ENCODE assay signal across 10 cellular contexts in the genomic region with DNA sequence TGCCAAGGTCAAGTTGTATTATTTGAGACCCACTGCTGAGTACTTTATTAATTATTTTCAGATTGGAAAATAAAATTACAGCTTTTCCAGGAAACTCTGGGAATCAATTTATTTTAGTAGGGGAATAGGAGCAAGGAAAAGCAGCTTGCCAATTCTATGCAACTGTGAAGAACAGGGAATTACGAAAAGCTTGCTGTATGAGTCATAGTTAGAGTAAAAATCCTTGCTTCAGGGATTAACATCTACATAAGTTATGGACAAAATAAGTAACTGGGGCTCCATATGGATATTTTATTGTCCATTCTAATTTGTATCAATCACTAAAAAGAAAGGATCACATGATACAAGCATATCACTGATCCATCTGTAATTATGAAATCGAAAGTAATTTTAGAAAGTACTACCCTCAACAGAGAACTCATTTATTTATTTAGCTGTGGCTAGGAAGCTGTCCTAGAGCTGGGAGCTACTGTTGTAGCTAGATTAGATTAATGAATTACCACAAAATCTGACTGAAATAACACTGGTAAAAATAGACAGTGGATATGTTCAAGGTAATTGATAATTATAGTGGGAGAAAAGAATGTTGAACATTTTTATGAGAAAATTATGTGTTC.
DNase-seq lines count a peak whose midpoint lies in the region; ATAC-seq and TF ChIP-seq lines count a peak whose summit lies in the region.
"Had no signal": no experiment of that assay in that cellular context is flagged by ENCODE, and none has a peak within 500 bp of the region (broad histone marks: within the 10 kb centered on the region; RNA-seq: fewer than 3 reads in every experiment).

No MANE protein-coding gene starts in this region.

- ATAC-seq in GM21619 (IDR thresholded peaks at IDR 0.05; ENCODE audit: unreplicated experiment) = peak; percentile 66
- no peak for ATAC-seq in activated CD4-positive, CD25-positive, alpha-beta regulatory T cell treated with anti-CD3 and anti-CD28 coated beads, Interleukin-2, amount 50 U/mL, for 24 hours

- H3K36me3 Mint-ChIP-seq in nephron progenitor cell (ENCODE audit: low read depth) = no peaks in the 10 kb centered on the region

- peak overlapping the region; percentile 34 for H3K4me2 ChIP-seq in smooth muscle cell

- H3K27me3 ChIP-seq in smooth muscle cell (ENCODE audit: low read depth) = no peaks in the 10 kb centered on the region

- H3K27ac Mint-ChIP-seq in nephron progenitor cell = no peak overlapping the region
- H3K27ac Mint-ChIP-seq: activated B cell treated with CpG ODN at 0.5 μM for 24 hours had no signal

- H3K9ac ChIP-seq in smooth muscle cell (ENCODE audit: low read depth) = no peak overlapping the region

- no peak for TF ChIP-seq CTCF in RWPE1 (conservative IDR thresholded peaks at IDR 0.05; ENCODE audit: low read depth)
- TF ChIP-seq CTCF in fibroblast of villous mesenchyme (IDR thresholded peaks at IDR 0.05; ENCODE audit: insufficient read depth, low read depth, low read length) = no peak
- TF ChIP-seq CTCF in smooth muscle cell (IDR thresholded peaks at IDR 0.05; ENCODE audit: borderline replicate concordance, insufficient read depth, poor library complexity, severe bottlenecking) = no peak
- no peak for TF ChIP-seq CTCF in nephron progenitor cell (IDR thresholded peaks at IDR 0.05)

- no peaks in the 10 kb centered on the region for H3K79me2 ChIP-seq in smooth muscle cell (ENCODE audit: low read depth)

- CTCF ChIA-PET in RWPE1 (lab: Yijun Ruan, JAX) = interaction anchor here (0.5 to 0.6 kb wide), 2 partner anchors 8 to 655 kb away, joined by 3 to 7 read pairs; no protein-coding TSS in a partner anchor

- peaks cover 3% of the 10 kb centered on the region for H3K27me3 Mint-ChIP-seq in nephron progenitor cell (ENCODE audit: low read depth, poor library complexity)
- H3K27me3 Mint-ChIP-seq: activated B cell treated with CpG ODN at 0.5 μM for 24 hours; central memory CD8-positive, alpha-beta T cell had no signal

- H3K9me3 ChIP-seq in smooth muscle cell (replicated peaks; ENCODE audit: low read depth) = no peaks in the 10 kb centered on the region

- H3F3A ChIP-seq in smooth muscle cell (ENCODE audit: low read depth) = no peaks in the 10 kb centered on the region

- H3K27ac ChIP-seq in RWPE1 = no peak overlapping the region
- H3K27ac ChIP-seq in smooth muscle cell (ENCODE audit: low read depth) = peak overlapping the region; percentile 7

- POLR2A ChIA-PET in RWPE1 (lab: Yijun Ruan, JAX; ENCODE audit: low non-redundant PET) = interaction anchor here (0.6 kb wide), 1 partner anchor 10 kb away, joined by 4 read pairs; no protein-coding TSS in a partner anchor

- H4K20me1 ChIP-seq in smooth muscle cell (ENCODE audit: low read depth) = no peaks in the 10 kb centered on the region

- 37% methylated on average over 2 of the region's 2 CpGs for WGBS in smooth muscle cell (ENCODE audit: low lambda C conversion rate)

- H2AFZ ChIP-seq in smooth muscle cell (ENCODE audit: low read depth) = no peak overlapping the region

- H3K4me3 ChIP-seq in fibroblast of villous mesenchyme (ENCODE audit: low read depth, low read length) = no peak overlapping the region
- H3K4me3 ChIP-seq in smooth muscle cell = no peak overlapping the region

- H3K4me1 ChIP-seq in smooth muscle cell (ENCODE audit: low read depth) = peaks cover 9% of the 10 kb centered on the region

- H3K4me1 Mint-ChIP-seq in nephron progenitor cell = no peaks in the 10 kb centered on the region
- H3K4me1 Mint-ChIP-seq: activated B cell treated with CpG ODN at 0.5 μM for 24 hours; central memory CD8-positive, alpha-beta T cell had no signal

- no peaks in the 10 kb centered on the region for H3K9me3 Mint-ChIP-seq in nephron progenitor cell
- H3K9me3 Mint-ChIP-seq: activated B cell treated with CpG ODN at 0.5 μM for 24 hours had no signal

- DNase-seq in RWPE1 (ENCODE audit: low spot score) = peak; percentile 8
- peak; percentile 71 for DNase-seq in fibroblast of villous mesenchyme (ENCODE audit: low read depth)
- DNase-seq in smooth muscle cell (lab: John Stamatoyannopoulos, UW; ENCODE audit: unreplicated experiment) = no peak
- DNase-seq in activated CD8-positive, alpha-beta memory T cell treated with anti-CD3 and anti-CD28 coated beads, Interleukin-2, amount 50 U/mL, for 48 hours = no peak
- DNase-seq in nephron progenitor cell = no peak
- no peak for DNase-seq in islet precursor cell
- DNase-seq: activated B cell treated with CpG ODN at 0.5 μM for 24 hours had no signal

- H3K36me3 ChIP-seq in smooth muscle cell (ENCODE audit: low read depth) = no peaks in the 10 kb centered on the region

- no peak overlapping the region for H3K4me3 Mint-ChIP-seq in nephron progenitor cell
- H3K4me3 Mint-ChIP-seq: activated B cell treated with CpG ODN at 0.5 μM for 24 hours; central memory CD8-positive, alpha-beta T cell had no signal

Comparison
In these comparisons a context has a peak if more than half of its experiments do, and no peak if none do; other contexts are left out.
1. DNase-seq: peak in RWPE1 (single experiment) and fibroblast of villous mesenchyme (single experiment); none in smooth muscle cell (single experiment), activated CD8-positive, alpha-beta memory T cell treated with anti-CD3 and anti-CD28 coated beads, Interleukin-2, amount 50 U/mL, for 48 hours (single experiment), nephron progenitor cell (single experiment) and islet precursor cell (single experiment).